ENCODE assay signal across 8 cellular contexts in the genomic region with DNA sequence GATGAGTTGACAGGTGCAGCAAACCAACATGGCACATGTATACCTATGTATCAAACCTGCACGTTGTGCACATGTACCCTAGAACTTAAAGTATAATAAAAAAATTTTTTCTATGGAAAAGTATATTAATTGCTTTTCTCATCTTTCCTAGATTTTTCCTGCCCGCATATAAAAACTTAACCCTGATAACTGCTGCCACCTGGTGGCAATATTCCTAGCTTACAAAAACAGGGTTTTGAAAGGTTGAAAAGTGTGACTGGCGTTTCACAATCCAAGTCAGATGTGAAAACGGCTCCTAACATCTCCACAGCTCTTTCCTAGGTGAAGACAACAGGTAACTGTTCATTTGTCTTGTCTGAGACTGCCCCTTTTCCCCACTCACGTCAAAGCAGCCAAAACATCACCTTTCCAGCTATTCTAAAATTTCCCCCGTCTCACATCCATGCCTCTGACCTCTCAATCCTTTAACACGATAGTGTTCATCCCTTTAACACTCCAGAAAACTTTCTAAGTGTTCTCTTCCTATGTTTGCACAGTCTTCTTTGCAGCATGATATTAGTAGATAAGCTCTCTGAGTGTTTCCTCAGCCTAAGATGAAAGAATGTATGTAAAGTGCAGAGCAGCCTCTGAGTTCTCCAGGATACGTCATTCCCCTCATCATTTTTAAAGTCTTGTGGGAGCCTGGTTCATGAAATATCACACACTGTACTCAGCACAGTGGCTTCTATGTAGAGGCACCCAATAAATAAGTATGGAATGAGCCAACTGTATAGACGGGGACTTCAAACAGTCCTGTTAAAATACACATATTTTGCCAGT. TPM values are rescaled to one million over a fixed set of nuclear protein-coding genes. Genes with fewer than 3 reads are reported as not detected.
A peak's percentile ranks its signal among the peaks of the same experiment; 100 is the strongest.
DNase-seq lines count a peak whose midpoint lies in the region; ATAC-seq and TF ChIP-seq lines count a peak whose summit lies in the region.

No MANE protein-coding gene starts in this region.

- H3K4me3 Mint-ChIP-seq in brain, result no peak overlapping the region

- DNase-seq in NCI-H2081 (lab: John Stamatoyannopoulos, UW) (peak; percentile 9 to 25), NCI-H2081 treated with DMSO at 0.1 percent for 48 hours (lab: John Stamatoyannopoulos, UW) (no peak), RWPE2 (ENCODE audit: low spot score) (no peak), left lung (no peak), stomach (peak; percentile 63), HuH-7.5 (ENCODE audit: low spot score) (no peak)

- no peaks in the 10 kb centered on the region for H3K36me3 Mint-ChIP-seq in brain

- H3K9me3 ChIP-seq in RWPE2 (ENCODE audit: severe bottlenecking), result no peaks in the 10 kb centered on the region
- H3K9me3 ChIP-seq in left lung, result no peaks in the 10 kb centered on the region
- H3K9me3 ChIP-seq in stomach, result no peaks in the 10 kb centered on the region

- no peak overlapping the region for H3K27ac Mint-ChIP-seq in brain

- H3K9me3 Mint-ChIP-seq in brain, result peaks cover 0 to 12% (median 6%) of the 10 kb centered on the region in 5 experiments

- H3K36me3 ChIP-seq in RWPE2 (ENCODE audit: low read depth), result no peaks in the 10 kb centered on the region
- no peaks in the 10 kb centered on the region for H3K36me3 ChIP-seq in left lung
- H3K36me3 ChIP-seq in stomach, result no peaks in the 10 kb centered on the region

- H3K27ac ChIP-seq in RWPE2 (ENCODE audit: poor library complexity, severe bottlenecking) (no peak overlapping the region), left lung (no peak overlapping the region), stomach (no peak overlapping the region)

- no peaks in the 10 kb centered on the region for H3K4me1 Mint-ChIP-seq in brain

- H3K4me1 ChIP-seq in RWPE2 (ENCODE audit: insufficient read depth, poor library complexity, severe bottlenecking) (no peaks in the 10 kb centered on the region), left lung (no peaks in the 10 kb centered on the region), stomach (peaks cover 0 to 12% (median 4%) of the 10 kb centered on the region in 4 donors)

- H3K27me3 ChIP-seq in RWPE2 (ENCODE audit: insufficient read depth, poor library complexity, severe bottlenecking), result peaks cover 5% of the 10 kb centered on the region
- no peaks in the 10 kb centered on the region for H3K27me3 ChIP-seq in left lung
- peaks cover 0 to 8% (median 0%) of the 10 kb centered on the region in 3 donors for H3K27me3 ChIP-seq in stomach

- no peak for TF ChIP-seq POLR2A in stomach (IDR thresholded peaks at IDR 0.05)

- ATAC-seq in RWPE2 (ENCODE audit: low read depth), result no peak
- peak; percentile 85 for ATAC-seq in left lung

- peak; percentile 68 for TF ChIP-seq RAD21 in Ishikawa (IDR thresholded peaks at IDR 0.05; ENCODE audit: low read depth)

- intact Hi-C loops in left lung (cut with DNase I) (loop anchor here in 1 of 2 donors (10.0 kb wide), 1 partner anchor 175 kb away; the partner anchor contains the start of gene CHI3L2), stomach (cut with DNase I; ENCODE audit: low total_unique reads) (loop anchor here (5.0 kb wide), 1 partner anchor 178 kb away; no protein-coding TSS in a partner anchor)

- H3K4me3 ChIP-seq in RWPE2 (ENCODE audit: severe bottlenecking) (no peak overlapping the region), left lung (no peak overlapping the region), stomach (no peak overlapping the region)

- TF ChIP-seq EP300 in Ishikawa (IDR thresholded peaks at IDR 0.05; ENCODE audit: borderline replicate concordance), result no peak
- TF ChIP-seq EP300 in stomach (IDR thresholded peaks at IDR 0.05), result no peak

- TF ChIP-seq CTCF in RWPE2 (IDR thresholded peaks at IDR 0.05; ENCODE audit: poor library complexity, severe bottlenecking) (peak; percentile 76), brain (conservative IDR thresholded peaks at IDR 0.05) (peak; percentile 74 to 84), left lung (IDR thresholded peaks at IDR 0.05) (peak; percentile 64 to 71), stomach (IDR thresholded peaks at IDR 0.05) (peak in 5 of 7 experiments; percentile 55 to 77 (median 69))

- H3K27me3 Mint-ChIP-seq in brain, result peaks cover 36% of the 10 kb centered on the region

- 19 to 28% (median 23%) methylated on average over 9 of the region's 9 CpGs for WGBS in stomach, 5 donors

TF ChIP-seq in Ishikawa, 13 proteins besides CTCF, POLR2A, EP300 and RAD21:
- TF ChIP-seq ZBTB7A (IDR thresholded peaks at IDR 0.05; ENCODE audit: low read depth) (no peak), USF1 (IDR thresholded peaks at IDR 0.05) (no peak), TEAD4 (IDR thresholded peaks at IDR 0.05) (no peak), CREB1 (IDR thresholded peaks at IDR 0.05; ENCODE audit: low read depth) (no peak), CEBPB (IDR thresholded peaks at IDR 0.05) (no peak), REST (IDR thresholded peaks at IDR 0.05; ENCODE audit: low read depth) (no peak), FOXM1 (IDR thresholded peaks at IDR 0.05; ENCODE audit: borderline replicate concordance, low read depth) (no peak), TCF12 (IDR thresholded peaks at IDR 0.05; ENCODE audit: low read depth) (no peak), MAX (IDR thresholded peaks at IDR 0.05) (no peak), YY1 (IDR thresholded peaks at IDR 0.05; ENCODE audit: low read depth) (no peak)

RNA-seq across cellular contexts. Expression of gene OVGP1, which starts 27.5 kb away (rescaled TPM):
- polyA plus RNA-seq in brain (ENCODE audit: insufficient read depth, low read depth, low replicate concordance), result 0.32 TPM
- 1 to 10 TPM; 1.0 to 1.2 TPM for total RNA-seq in left lung
- 10 to 100 TPM in 1 of 5 donors, 1 to 10 TPM in 2, under 1 TPM in 1, not detected in 1; 0.45 to 18.5 (median 1.8) TPM for total RNA-seq in stomach
- polyA plus RNA-seq in stomach, result 1 to 10 TPM in 1 of 3 donors, under 1 TPM in 2; 0.50 to 2.8 (median 0.76) TPM

RNA-seq across cellular contexts. Expression of gene WDR77, which starts 49.1 kb away (rescaled TPM):
- polyA plus RNA-seq in brain (ENCODE audit: insufficient read depth, low read depth, low replicate concordance) (24.3 TPM), stomach (10 to 100 TPM; 18.5 to 25.3 (median 25.1) TPM)
- total RNA-seq in left lung (10 to 100 TPM; 18.9 to 35.2 TPM), stomach (10 to 100 TPM in 4 of 5 donors, 1 to 10 TPM in 1; 5.8 to 31.2 (median 13.8) TPM)

RNA-seq across cellular contexts. Expression of gene ATP5PB, which starts 49.3 kb away (rescaled TPM):
- 271 TPM for polyA plus RNA-seq in brain (ENCODE audit: insufficient read depth, low read depth, low replicate concordance)
- 100 to 1,000 TPM; 180 to 206 TPM for total RNA-seq in left lung
- 100 to 1,000 TPM in 3 of 5 donors, 10 to 100 TPM in 2; 21.6 to 362 (median 190) TPM for total RNA-seq in stomach
- 100 to 1,000 TPM; 207 to 373 (median 332) TPM for polyA plus RNA-seq in stomach

Comparison
In these comparisons a context has a peak if more than half of its experiments do, and no peak if none do; other contexts are left out.
1. DNase-seq: peak in NCI-H2081 (2 of 2) and stomach (single experiment); none in NCI-H2081 treated with DMSO at 0.1 percent for 48 hours (single experiment), RWPE2 (single experiment), left lung (0 of 2) and HuH-7.5 (single experiment).
2. Peak in every context shown above with its lines, with median percentiles within 50 percentile points of each other: CTCF ChIP-seq.